Comparison of ENCODE assay signal across 8 cellular contexts in the genomic region with DNA sequence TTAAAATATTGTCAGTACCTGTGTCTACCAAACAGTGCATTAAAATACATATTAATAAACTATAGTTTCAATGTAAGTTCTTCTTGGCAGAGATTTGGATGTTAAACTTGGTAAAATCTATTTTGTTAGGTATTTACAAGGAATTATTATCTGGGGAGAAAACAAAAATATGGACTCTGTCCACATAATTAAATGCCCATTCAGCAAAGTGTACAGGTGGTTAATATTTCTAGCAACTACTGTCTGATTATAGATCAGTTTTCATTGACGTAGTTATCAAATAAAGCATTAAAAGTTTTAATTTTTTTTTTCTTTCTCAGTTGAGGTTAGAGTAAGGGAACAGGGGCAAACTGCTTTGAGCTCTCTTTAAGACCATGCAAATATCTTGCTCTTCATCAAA.
"Had no signal": no experiment of that assay in that cellular context is flagged by ENCODE, and none has a peak within 500 bp of the region (broad histone marks: within the 10 kb centered on the region; RNA-seq: fewer than 3 reads in every experiment).

No MANE protein-coding gene starts in this region.

- H3K4me3 ChIP-seq: GM23248, HAP-1 had no signal

- DNase-seq: GM23248, GOT3, H7, HFFc6, KG1 had no signal

- H3K9ac ChIP-seq: GM23248 had no signal

- ATAC-seq: HCT116 had no signal

- H2AFZ ChIP-seq: GM23248 had no signal

- H3K27ac ChIP-seq: GM23248, HL-60 had no signal

- H3K4me1 ChIP-seq: HAP-1 had no signal
